ENCODE assay signal across 26 cellular contexts in genomic region chr1:192303029-192303428, GRCh38. TPM values are rescaled to one million over a fixed set of nuclear protein-coding genes. Genes with fewer than 3 reads are reported as not detected.
"Had no signal": no experiment of that assay in that cellular context is flagged by ENCODE, and none has a peak within 500 bp of the region (broad histone marks: within the 10 kb centered on the region; RNA-seq: fewer than 3 reads in every experiment).

No MANE protein-coding gene starts in this region.

- FAIRE-seq: islet of Langerhans had no signal

- H3K36me3 ChIP-seq: colonic mucosa, right atrium auricular region, vagina, WERI-Rb-1 had no signal

- H3K27me3 ChIP-seq: colonic mucosa, right atrium auricular region, vagina had no signal

- H3K36me3 Mint-ChIP-seq: activated naive CD4-positive, alpha-beta T cell treated with anti-CD3 and anti-CD28 coated beads, Interleukin-2, amount 50 U/mL, for 72 hours; mesothelial cell of epicardium had no signal

- DNase-seq: activated CD4-positive, alpha-beta T cell treated with anti-CD3 and anti-CD28 coated beads for 1 hour; activated CD8-positive, alpha-beta memory T cell treated with anti-CD3 and anti-CD28 coated beads for 24 hours; activated CD8-positive, alpha-beta memory T cell treated with anti-CD3 and anti-CD28 coated beads, Interleukin-2, amount 50 U/mL, for 48 hours; activated gamma-delta T cell treated with Interleukin-2 at 50 U/mL for 16 hours; amygdala; colonic mucosa; effector CD4-positive, alpha-beta T cell; occipital lobe; posterior cingulate gyrus; stimulated activated CD4-positive, alpha-beta T cell treated with anti-CD3 and anti-CD28 coated beads, Interleukin-15, amount 100 ng/mL, for 24 hours; stimulated activated CD4-positive, alpha-beta T cell treated with anti-CD3 and anti-CD28 coated beads, Interleukin-2, amount 100 ng/mL, for 48 hours; stimulated activated naive CD8-positive, alpha-beta T cell treated with anti-CD3 and anti-CD28 coated beads, Interleukin-15, amount 100 ng/mL, for 72 hours; T-helper 2 cell; WERI-Rb-1 had no signal

- H3K27ac Mint-ChIP-seq: activated naive CD4-positive, alpha-beta T cell treated with anti-CD3 and anti-CD28 coated beads, Interleukin-2, amount 50 U/mL, for 72 hours; mesothelial cell of epicardium; nephron; stimulated activated naive CD8-positive, alpha-beta T cell treated with anti-CD3 and anti-CD28 coated beads, Interleukin-15, amount 100 ng/mL, for 72 hours had no signal

- H3K4me3 Mint-ChIP-seq: central memory CD8-positive, alpha-beta T cell; mesothelial cell of epicardium; nephron; stimulated activated naive CD8-positive, alpha-beta T cell treated with anti-CD3 and anti-CD28 coated beads, Interleukin-15, amount 100 ng/mL, for 72 hours had no signal

- H3K9me3 ChIP-seq: colonic mucosa, vagina had no signal

- H3K4me3 ChIP-seq: colonic mucosa, lung, right atrium auricular region, skin epidermis, vagina had no signal

- H3K4me1 ChIP-seq: colonic mucosa, right atrium auricular region, vagina had no signal

- H3K4me1 Mint-ChIP-seq: central memory CD8-positive, alpha-beta T cell; mesothelial cell of epicardium; nephron; stimulated activated naive CD8-positive, alpha-beta T cell treated with anti-CD3 and anti-CD28 coated beads, Interleukin-15, amount 100 ng/mL, for 72 hours had no signal

- H3K27ac ChIP-seq: colonic mucosa, right atrium auricular region, skin epidermis, vagina, WERI-Rb-1 had no signal

- H3K27me3 Mint-ChIP-seq: central memory CD8-positive, alpha-beta T cell; stimulated activated naive CD8-positive, alpha-beta T cell treated with anti-CD3 and anti-CD28 coated beads, Interleukin-15, amount 100 ng/mL, for 72 hours had no signal

RNA-seq across cellular contexts. Expression of gene RGS21, which starts 13.8 kb away (rescaled TPM):
- total RNA-seq: activated naive CD4-positive, alpha-beta T cell treated with anti-CD3 and anti-CD28 coated beads, Interleukin-2, amount 50 U/mL, for 72 hours; colonic mucosa; esophagus mucosa; fibroblast of villous mesenchyme; glomerular endothelial cell; lung; mesothelial cell of epicardium; occipital lobe; right atrium auricular region; vagina had no signal
